21 cellular contexts compared by ENCODE assay signal in genomic region chr4:127219247-127219646, GRCh38.
"Had no signal": no experiment of that assay in that cellular context is flagged by ENCODE, and none has a peak within 500 bp of the region (broad histone marks: within the 10 kb centered on the region; RNA-seq: fewer than 3 reads in every experiment).

No MANE protein-coding gene starts in this region.

- H3K4me3 ChIP-seq: colonic mucosa, lower lobe of right lung, right lobe of liver, smooth muscle cell, suprapubic skin, tibial artery had no signal

- H3K9me3 ChIP-seq: colonic mucosa, lower lobe of right lung, right lobe of liver, suprapubic skin had no signal

- H3K27ac ChIP-seq: colonic mucosa, epithelial cell of prostate, lower lobe of right lung, parathyroid adenoma, right lobe of liver, suprapubic skin, tibial artery had no signal

- H3K27me3 ChIP-seq: colonic mucosa, right lobe of liver, suprapubic skin, tibial artery had no signal

- H3K4me1 ChIP-seq: colonic mucosa, lower lobe of right lung, parathyroid adenoma, right lobe of liver had no signal

- H3K4me2 ChIP-seq: smooth muscle cell had no signal

- H3K36me3 ChIP-seq: colonic mucosa, lower lobe of right lung, right lobe of liver, suprapubic skin, tibial artery had no signal

- H3K9ac ChIP-seq: parathyroid adenoma had no signal

- ATAC-seq: esophagus mucosa; left ventricle myocardium superior; lower lobe of right lung; natural killer cell; right lobe of liver; stimulated activated naive CD8-positive, alpha-beta T cell treated with anti-CD3 and anti-CD28 coated beads, Interleukin-15, amount 100 ng/mL, for 72 hours had no signal

- H2AFZ ChIP-seq: parathyroid adenoma had no signal

- DNase-seq: cerebellar nuclear complex; colonic mucosa; effector CD8-positive, alpha-beta T cell; endodermal cell; left ventricle myocardium superior; lower lobe of right lung; natural killer cell; occipital lobe; right lobe of liver; stimulated activated CD4-positive, alpha-beta T cell treated with anti-CD3 and anti-CD28 coated beads, Interleukin-12 subunit alpha, Interleukin-12 subunit beta, amount 100 ng/mL, for 4 hours; stimulated activated CD4-positive, alpha-beta T cell treated with anti-CD3 and anti-CD28 coated beads, Interleukin-1b, Interleukin-23, amount 100 ng/mL, for 48 hours; stimulated activated CD4-positive, alpha-beta T cell treated with anti-CD3 and anti-CD28 coated beads, Interleukin-4, amount 100 ng/mL, for 1 hour; stimulated activated CD8-positive, alpha-beta memory T cell treated with anti-CD3 and anti-CD28 coated beads, Interleukin-4, amount 100 ng/mL, for 48 hours; stimulated activated naive CD4-positive, alpha-beta T cell; stimulated activated naive CD8-positive, alpha-beta T cell treated with anti-CD3 and anti-CD28 coated beads, Interleukin-15, amount 100 ng/mL, for 72 hours; tibial artery had no signal
